9 cellular contexts compared by ENCODE assay signal in genomic region chr5:140600096-140600495, GRCh38. TPM values are rescaled to one million over a fixed set of nuclear protein-coding genes. Genes with fewer than 3 reads are reported as not detected.
"Had no signal": no experiment of that assay in that cellular context is flagged by ENCODE, and none has a peak within 500 bp of the region (broad histone marks: within the 10 kb centered on the region; RNA-seq: fewer than 3 reads in every experiment).

No MANE protein-coding gene starts in this region.

- FAIRE-seq: H1, H54, HepG2 had no signal

- DNase-seq: H9, HCEC 1CT, KBM-7 had no signal

- ATAC-seq: GM23338, HepG2 had no signal

- H3K27ac ChIP-seq: HL-60 had no signal

- H3K4me3 ChIP-seq: GM23338 had no signal

RNA-seq across cellular contexts. Expression of gene CD14, which starts 32.9 kb away (rescaled TPM):
- total RNA-seq: GM23338, H1, HT1080 had no signal
- polyA plus RNA-seq: GM23338 had no signal
